Comparison of ENCODE assay signal across 1 cellular context in the genomic region with DNA sequence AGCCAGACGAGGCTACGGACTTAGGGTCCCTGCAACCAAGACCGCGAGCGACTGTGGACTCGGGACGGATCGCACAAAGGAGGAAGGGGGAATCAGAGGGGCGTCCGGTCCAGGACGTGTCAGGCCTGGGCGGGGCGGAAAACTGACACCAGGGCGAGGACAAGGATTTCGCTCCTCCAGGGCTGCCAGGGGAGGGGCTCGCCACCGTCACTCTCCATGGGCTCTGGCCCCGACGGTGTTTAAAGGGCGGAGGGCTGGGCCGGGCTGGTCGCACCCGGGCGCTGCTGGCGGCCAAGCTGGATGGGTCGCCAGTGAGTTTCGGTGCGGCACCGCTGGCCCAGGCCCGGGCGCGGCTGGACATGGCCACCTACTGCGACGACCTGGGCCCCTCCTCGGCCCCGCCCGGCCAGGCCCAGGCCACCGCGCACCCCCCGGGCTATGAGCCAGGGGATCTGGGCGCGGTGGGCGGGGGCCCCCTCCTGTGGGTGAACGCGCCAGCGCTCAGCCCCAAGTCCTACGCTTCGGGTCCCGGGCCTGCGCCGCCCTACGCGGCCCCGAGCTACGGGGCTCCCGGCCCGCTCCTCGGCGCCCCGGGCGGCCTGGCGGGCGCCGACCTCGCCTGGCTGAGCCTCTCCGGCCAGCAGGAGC.
TF ChIP-seq lines count a peak whose summit lies in the region.

A gene (plus strand): TSS at position 271 of the 648 bp plus-strand sequence. CDS start 89 bp downstream, at position 360.

TF ChIP-seq in endothelial cell of umbilical vein, 7 proteins besides CTCF, POLR2A, EP300 and RAD21:
- TF ChIP-seq EZH2 (IDR thresholded peaks at IDR 0.05; ENCODE audit: borderline replicate concordance, low read depth, low read length, severe bottlenecking) = peak; percentile 79
- TF ChIP-seq, protein P1, sequence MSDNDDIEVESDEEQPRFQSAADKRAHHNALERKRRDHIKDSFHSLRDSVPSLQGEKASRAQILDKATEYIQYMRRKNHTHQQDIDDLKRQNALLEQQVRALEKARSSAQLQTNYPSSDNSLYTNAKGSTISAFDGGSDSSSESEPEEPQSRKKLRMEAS (IDR thresholded peaks at IDR 0.05; ENCODE audit: insufficient read depth, insufficient read length) = no peak
- no peak for TF ChIP-seq JUN (IDR thresholded peaks at IDR 0.05; ENCODE audit: borderline replicate concordance, insufficient read depth, insufficient read length, low read depth)
- TF ChIP-seq FOS (IDR thresholded peaks at IDR 0.05; ENCODE audit: borderline replicate concordance, insufficient read depth, low read length) = no peak
- TF ChIP-seq POLR2AphosphoS5 (IDR thresholded peaks at IDR 0.05; ENCODE audit: insufficient read depth, low read depth, low read length) = no peak
- TF ChIP-seq MYC (IDR thresholded peaks at IDR 0.05; ENCODE audit: low read depth, low read length) = no peak
- no peak for TF ChIP-seq GATA2 (IDR thresholded peaks at IDR 0.05; ENCODE audit: insufficient read depth, insufficient read length, low read depth, low read length)
